1 cellular context compared by ENCODE assay signal in genomic region chr2:234033885-234034284, GRCh38.
A peak's percentile ranks its signal among the peaks of the same experiment; 100 is the strongest.
TF ChIP-seq lines count a peak whose summit lies in the region.

No MANE protein-coding gene starts in this region.

TF ChIP-seq in HepG2, 621 proteins besides CTCF, POLR2A, EP300 and RAD21:
- peak; percentile 94 for TF ChIP-seq ZNF160 (CRISPR knock-in tag; IDR thresholded peaks at IDR 0.05)
- TF ChIP-seq, protein P1, sequence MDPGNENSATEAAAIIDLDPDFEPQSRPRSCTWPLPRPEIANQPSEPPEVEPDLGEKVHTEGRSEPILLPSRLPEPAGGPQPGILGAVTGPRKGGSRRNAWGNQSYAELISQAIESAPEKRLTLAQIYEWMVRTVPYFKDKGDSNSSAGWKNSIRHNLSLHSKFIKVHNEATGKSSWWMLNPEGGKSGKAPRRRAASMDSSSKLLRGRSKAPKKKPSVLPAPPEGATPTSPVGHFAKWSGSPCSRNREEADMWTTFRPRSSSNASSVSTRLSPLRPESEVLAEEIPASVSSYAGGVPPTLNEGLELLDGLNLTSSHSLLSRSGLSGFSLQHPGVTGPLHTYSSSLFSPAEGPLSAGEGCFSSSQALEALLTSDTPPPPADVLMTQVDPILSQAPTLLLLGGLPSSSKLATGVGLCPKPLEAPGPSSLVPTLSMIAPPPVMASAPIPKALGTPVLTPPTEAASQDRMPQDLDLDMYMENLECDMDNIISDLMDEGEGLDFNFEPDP (CRISPR knock-in tag; conservative IDR thresholded peaks at IDR 0.05) = no peak
